Comparison of ENCODE assay signal across 8 cellular contexts in the genomic region with DNA sequence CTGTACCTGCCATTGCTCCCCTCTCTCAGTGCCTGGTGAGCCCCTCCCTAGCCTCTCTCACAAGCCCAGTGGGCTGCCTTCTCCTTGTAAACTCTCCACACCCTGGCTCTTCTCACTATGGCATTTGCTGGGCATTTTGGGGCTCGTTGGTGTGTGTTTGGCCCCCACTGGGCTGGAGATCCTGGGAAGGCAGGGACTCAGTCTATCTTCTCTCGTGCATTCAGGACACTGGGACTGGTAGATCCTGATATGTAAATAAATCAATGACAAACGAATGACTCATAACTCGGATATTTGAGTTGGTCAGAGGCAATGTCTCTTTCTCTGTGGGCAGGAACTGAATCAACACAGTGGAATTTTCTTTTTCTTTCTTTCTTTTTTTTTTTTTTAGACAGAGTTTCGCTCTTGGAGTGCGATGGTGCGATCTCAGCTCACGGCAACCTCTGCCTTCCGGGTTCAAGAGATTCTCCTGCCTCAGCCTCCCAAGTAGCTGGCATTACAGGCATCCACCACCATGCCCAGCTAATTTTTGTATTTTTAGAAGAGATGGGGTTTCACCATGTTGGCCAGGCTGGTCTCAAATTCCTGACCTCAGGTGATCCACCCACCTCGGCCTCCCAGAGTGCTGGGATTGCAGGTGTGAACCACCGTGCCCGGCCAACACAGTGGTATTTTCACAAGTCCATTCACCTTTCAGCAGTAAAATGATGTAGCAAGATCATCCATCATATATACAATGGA.
DNase-seq lines count a peak whose midpoint lies in the region; ATAC-seq and TF ChIP-seq lines count a peak whose summit lies in the region.

No MANE protein-coding gene starts in this region.

- H3K4me3 ChIP-seq in thoracic aorta: peak overlapping the region; percentile 64

- H3K4me1 ChIP-seq in thoracic aorta (ENCODE audit: control insufficient read depth in 1 of 2, low read depth in 2 of 2): peaks cover 20 to 34% of the 10 kb centered on the region in 2 donors

- no peaks in the 10 kb centered on the region for H3K36me3 ChIP-seq in thoracic aorta

- H3K27me3 ChIP-seq in thoracic aorta (replicated peaks; ENCODE audit: insufficient read depth): no peaks in the 10 kb centered on the region

- H3K9me3 ChIP-seq in thoracic aorta: no peaks in the 10 kb centered on the region

- peak; percentile 83 for DNase-seq in HPDE6-E6E7 (ENCODE audit: extremely low spot score)
- DNase-seq in amniotic stem cell (lab: John Stamatoyannopoulos, UW): peak; percentile 75
- peak; percentile 31 for DNase-seq in iPS-NIHi11 (ENCODE audit: low spot score)
- DNase-seq in thoracic aorta (ENCODE audit: low spot score): no peak
- DNase-seq in C1 segment of cervical spinal cord (lab: John Stamatoyannopoulos, UW): no peak
- DNase-seq in NCI-H2107 (lab: John Stamatoyannopoulos, UW): no peak

- H3K27ac ChIP-seq in thoracic aorta: peak overlapping the region; percentile 84 to 87

- peak; percentile 62 for ATAC-seq in thoracic aorta (ENCODE audit: insufficient number of reproducible peaks, low FRiP score, low read depth)
- no peak for ATAC-seq in HG02885 (IDR thresholded peaks at IDR 0.05; ENCODE audit: poor library complexity, unreplicated experiment)
- ATAC-seq in GM18511 (IDR thresholded peaks at IDR 0.05; ENCODE audit: unreplicated experiment): no peak

- no peak for TF ChIP-seq CTCF in thoracic aorta (IDR thresholded peaks at IDR 0.05)

Comparison
In these comparisons a context has a peak if more than half of its experiments do, and no peak if none do; other contexts are left out.
1. DNase-seq: peak in HPDE6-E6E7 (single experiment), amniotic stem cell (single experiment) and iPS-NIHi11 (single experiment); none in thoracic aorta (single experiment), C1 segment of cervical spinal cord (0 of 14) and NCI-H2107 (single experiment).